12 cellular contexts compared by ENCODE assay signal in genomic region chr1:36253463-36253862, GRCh38. TPM values are rescaled to one million over a fixed set of nuclear protein-coding genes. Genes with fewer than 3 reads are reported as not detected.
DNase-seq lines count a peak whose midpoint lies in the region; ATAC-seq and TF ChIP-seq lines count a peak whose summit lies in the region.
"Had no signal": no experiment of that assay in that cellular context is flagged by ENCODE, and none has a peak within 500 bp of the region (broad histone marks: within the 10 kb centered on the region; RNA-seq: fewer than 3 reads in every experiment).

No MANE protein-coding gene starts in this region.

- H3K9me3 Mint-ChIP-seq in type B pancreatic cell = peaks cover 6% of the 10 kb centered on the region

- peaks cover 48% of the 10 kb centered on the region for H3K4me1 Mint-ChIP-seq in type B pancreatic cell (ENCODE audit: unreplicated experiment)

- DNase-seq in AG10803 (ENCODE audit: low read depth) = peak; percentile 69
- peak; percentile 62 for DNase-seq in EL
- peak; percentile 66 for DNase-seq in astrocyte of the spinal cord (ENCODE audit: low read depth, low spot score)
- peak; percentile 50 for DNase-seq in kidney tubule cell (ENCODE audit: low spot score)
- no peak for DNase-seq in type B pancreatic cell (ENCODE audit: extremely low spot score, unreplicated experiment)
- no peak for DNase-seq in BE2C
- no peak for DNase-seq in epidermal melanocyte (ENCODE audit: insufficient read length, low spot score)
- DNase-seq: Caco-2, NCI-H2227 treated with DMSO at 0.1 percent for 48 hours, PC-3, substantia nigra had no signal

- no peak for TF ChIP-seq CTCF in AG10803 (conservative IDR thresholded peaks at IDR 0.05; ENCODE audit: low read length)
- no peak for TF ChIP-seq CTCF in astrocyte of the spinal cord (IDR thresholded peaks at IDR 0.05; ENCODE audit: low read depth, low read length)
- TF ChIP-seq CTCF in type B pancreatic cell (conservative IDR thresholded peaks at IDR 0.05) = no peak
- no peak for TF ChIP-seq CTCF in BE2C (IDR thresholded peaks at IDR 0.05; ENCODE audit: low read depth, low read length)

- H3K4me3 Mint-ChIP-seq in type B pancreatic cell = no peak overlapping the region

- no peaks in the 10 kb centered on the region for H3K4me1 ChIP-seq in BE2C
- H3K4me1 ChIP-seq: Caco-2 had no signal

- H3K9me3 ChIP-seq in BE2C = no peaks in the 10 kb centered on the region
- H3K9me3 ChIP-seq: Caco-2 had no signal

- ATAC-seq in HG03521 (IDR thresholded peaks at IDR 0.05; ENCODE audit: unreplicated experiment) = no peak
- ATAC-seq: PC-3 had no signal

- no peaks in the 10 kb centered on the region for H3K36me3 ChIP-seq in BE2C

- no peak overlapping the region for H3K27ac Mint-ChIP-seq in type B pancreatic cell

- H3K27me3 ChIP-seq in BE2C = no peaks in the 10 kb centered on the region

- no peaks in the 10 kb centered on the region for H3K27me3 Mint-ChIP-seq in type B pancreatic cell

- H3K36me3 Mint-ChIP-seq in type B pancreatic cell = peaks cover 16% of the 10 kb centered on the region

- in situ Hi-C loops in astrocyte of the spinal cord (cut with HindIII; ENCODE audit: low sequenced_read_pairs) = no loop called here

- H3K4me3 ChIP-seq in AG10803 (ENCODE audit: low read length) (no peak overlapping the region), astrocyte of the spinal cord (ENCODE audit: low read depth, low read length) (no peak overlapping the region), BE2C (ENCODE audit: low read depth, low read length) (no peak overlapping the region)

RNA-seq across cellular contexts. Expression of gene THRAP3, which starts 29.2 kb away (rescaled TPM):
- total RNA-seq in type B pancreatic cell (ENCODE audit: low replicate concordance) = 122 and 135 TPM in 2 replicates
- 41.9 TPM for polyA plus RNA-seq in BE2C (2012; ENCODE audit: insufficient read depth, insufficient read length, low read depth)

RNA-seq across cellular contexts. Expression of gene SH3D21, which starts 52.7 kb away (rescaled TPM):
- total RNA-seq in type B pancreatic cell (ENCODE audit: low replicate concordance) = 15.7 and 32.5 TPM in 2 replicates
- 1.9 TPM for polyA plus RNA-seq in BE2C (2012; ENCODE audit: insufficient read depth, insufficient read length, low read depth)

Comparison
In these comparisons a context has a peak if more than half of its experiments do, and no peak if none do; other contexts are left out.
1. DNase-seq: peak in AG10803 (single experiment), EL (single experiment), astrocyte of the spinal cord (single experiment) and kidney tubule cell (single experiment); none in type B pancreatic cell (single experiment), BE2C (single experiment) and epidermal melanocyte (single experiment).